In genomic region chr2:160632576-160632975, GRCh38 we compare ENCODE assay signal across 18 cellular contexts.
DNase-seq lines count a peak whose midpoint lies in the region; ATAC-seq and TF ChIP-seq lines count a peak whose summit lies in the region.
"Had no signal": no experiment of that assay in that cellular context is flagged by ENCODE, and none has a peak within 500 bp of the region (broad histone marks: within the 10 kb centered on the region; RNA-seq: fewer than 3 reads in every experiment).

No MANE protein-coding gene starts in this region.

- POLR2A ChIA-PET in PC-3 (lab: Charles Lee; ENCODE audit: unreplicated experiment): no interaction called here
- POLR2A ChIA-PET in activated CD4-positive, alpha-beta memory T cell treated with anti-CD3 and anti-CD28 coated beads for 36 hours (lab: Charles Lee): no interaction called here
- POLR2A ChIA-PET in activated CD4-positive, alpha-beta T cell treated with anti-CD3 and anti-CD28 coated beads for 36 hours (lab: Charles Lee): no interaction called here
- POLR2A ChIA-PET in naive thymus-derived CD8-positive, alpha-beta T cell (lab: Charles Lee): no interaction called here

- H3K27me3 Mint-ChIP-seq in activated CD4-positive, alpha-beta memory T cell treated with anti-CD3 and anti-CD28 coated beads for 36 hours: no peaks in the 10 kb centered on the region
- no peaks in the 10 kb centered on the region for H3K27me3 Mint-ChIP-seq in activated CD4-positive, alpha-beta T cell treated with anti-CD3 and anti-CD28 coated beads for 36 hours
- no peaks in the 10 kb centered on the region for H3K27me3 Mint-ChIP-seq in naive thymus-derived CD8-positive, alpha-beta T cell
- H3K27me3 Mint-ChIP-seq: CD4-positive, alpha-beta memory T cell had no signal

- H3K36me3 Mint-ChIP-seq in activated CD4-positive, alpha-beta memory T cell treated with anti-CD3 and anti-CD28 coated beads for 36 hours: no peaks in the 10 kb centered on the region
- H3K36me3 Mint-ChIP-seq in activated CD4-positive, alpha-beta T cell treated with anti-CD3 and anti-CD28 coated beads for 36 hours (ENCODE audit: low read depth): no peaks in the 10 kb centered on the region
- H3K36me3 Mint-ChIP-seq in naive thymus-derived CD8-positive, alpha-beta T cell: peaks cover 0 to 7% (median under 1%) of the 10 kb centered on the region in 3 donors
- H3K36me3 Mint-ChIP-seq: CD4-positive, alpha-beta memory T cell; IgD-negative memory B cell had no signal

- no peaks in the 10 kb centered on the region for H3K27me3 ChIP-seq in BLaER1 treated with 17β-estradiol and CSF1 and Interleukin-3, amounts not matched to agents 10 nM and 100 nM
- H3K27me3 ChIP-seq in PC-3 (ENCODE audit: low read length): no peaks in the 10 kb centered on the region

- no peak overlapping the region for H3K9ac ChIP-seq in BLaER1 treated with 17β-estradiol and CSF1 and Interleukin-3, amounts not matched to agents 10 nM and 100 nM
- H3K9ac ChIP-seq in PC-3 (ENCODE audit: low read length): no peak overlapping the region

- DNase-seq in NCI-H526 (lab: John Stamatoyannopoulos, UW) (peak; percentile 85 to 89), PC-3 (no peak)
- no peak for DNase-seq in activated CD4-positive, alpha-beta memory T cell treated with anti-CD3 and anti-CD28 coated beads for 36 hours
- DNase-seq in activated effector memory CD4-positive, alpha-beta T cell treated with Interleukin-2 at 50 U/mL for 16 hours: no peak
- DNase-seq in activated CD4-positive, alpha-beta T cell treated with anti-CD3 and anti-CD28 coated beads for 36 hours: no peak
- no peak for DNase-seq in naive thymus-derived CD8-positive, alpha-beta T cell
- DNase-seq: Caco-2; CD4-positive, alpha-beta memory T cell; DMS 273 treated with DMSO at 0.1 percent for 48 hours; NCI-H1105 treated with DMSO at 0.1 percent for 48 hours; NCI-H1694; NCI-H2081 treated with DMSO at 0.1 percent for 48 hours; NCI-H2171 treated with DMSO at 0.1 percent for 48 hours; Right ventricle myocardium superior had no signal

- no peak for TF ChIP-seq CTCF in PC-3 (conservative IDR thresholded peaks at IDR 0.05; ENCODE audit: low read depth, low read length)

- H3K4me2 ChIP-seq in BLaER1 treated with 17β-estradiol and CSF1 and Interleukin-3, amounts not matched to agents 10 nM and 100 nM: peak overlapping the region; percentile 38 to 79 (median 59)
- H3K4me2 ChIP-seq in PC-3 (ENCODE audit: low read length): no peak overlapping the region

- H3K4me3 Mint-ChIP-seq in activated CD4-positive, alpha-beta memory T cell treated with anti-CD3 and anti-CD28 coated beads for 36 hours: no peak overlapping the region
- H3K4me3 Mint-ChIP-seq in activated CD4-positive, alpha-beta T cell treated with anti-CD3 and anti-CD28 coated beads for 36 hours: no peak overlapping the region
- no peak overlapping the region for H3K4me3 Mint-ChIP-seq in naive thymus-derived CD8-positive, alpha-beta T cell
- H3K4me3 Mint-ChIP-seq: CD4-positive, alpha-beta memory T cell; IgD-negative memory B cell had no signal

- peak overlapping the region; percentile 13 for H2AFZ ChIP-seq in PC-3 (ENCODE audit: low read length)

- H3F3A ChIP-seq in PC-3 (ENCODE audit: low read length, unreplicated experiment): no peaks in the 10 kb centered on the region

- BruUV-seq in PC-3 (replicated peaks; lab: Mats Ljungman, UMichigan): no TSS peak

- H3K36me3 ChIP-seq in BLaER1 treated with 17β-estradiol and CSF1 and Interleukin-3, amounts not matched to agents 10 nM and 100 nM: no peaks in the 10 kb centered on the region
- H3K36me3 ChIP-seq in PC-3 (ENCODE audit: low read depth, low read length): no peaks in the 10 kb centered on the region
- H3K36me3 ChIP-seq in mesodermal cell (ENCODE audit: control insufficient read depth, insufficient read depth, low read length): no peaks in the 10 kb centered on the region

- no peak overlapping the region for H3K27ac Mint-ChIP-seq in activated CD4-positive, alpha-beta memory T cell treated with anti-CD3 and anti-CD28 coated beads for 36 hours
- H3K27ac Mint-ChIP-seq in activated CD4-positive, alpha-beta T cell treated with anti-CD3 and anti-CD28 coated beads for 36 hours: no peak overlapping the region
- no peak overlapping the region for H3K27ac Mint-ChIP-seq in naive thymus-derived CD8-positive, alpha-beta T cell
- H3K27ac Mint-ChIP-seq: CD4-positive, alpha-beta memory T cell; IgD-negative memory B cell had no signal

- ATAC-seq in PC-3: no peak
- ATAC-seq in activated CD4-positive, alpha-beta T cell treated with anti-CD3 and anti-CD28 coated beads for 36 hours: no peak
- no peak for ATAC-seq in naive thymus-derived CD8-positive, alpha-beta T cell
- ATAC-seq: HCT116 had no signal

- no peaks in the 10 kb centered on the region for H3K4me1 Mint-ChIP-seq in activated CD4-positive, alpha-beta memory T cell treated with anti-CD3 and anti-CD28 coated beads for 36 hours (ENCODE audit: low read depth)
- peaks cover 11% of the 10 kb centered on the region for H3K4me1 Mint-ChIP-seq in activated CD4-positive, alpha-beta T cell treated with anti-CD3 and anti-CD28 coated beads for 36 hours
- peaks cover 0 to 7% (median 5%) of the 10 kb centered on the region in 4 donors for H3K4me1 Mint-ChIP-seq in naive thymus-derived CD8-positive, alpha-beta T cell

- no peaks in the 10 kb centered on the region for H3K9me2 ChIP-seq in PC-3 (replicated peaks; ENCODE audit: low read length)

- H3K4me1 ChIP-seq in BLaER1 treated with 17β-estradiol and CSF1 and Interleukin-3, amounts not matched to agents 10 nM and 100 nM: peaks cover 10 to 26% (median 17%) of the 10 kb centered on the region in 10 experiments
- H3K4me1 ChIP-seq in PC-3 (ENCODE audit: insufficient read depth, low read length) (no peaks in the 10 kb centered on the region), mesodermal cell (ENCODE audit: control insufficient read depth, insufficient read depth, low read length, poor library complexity, severe bottlenecking) (peaks cover 14% of the 10 kb centered on the region)

- H3K27ac ChIP-seq in BLaER1 treated with 17β-estradiol and CSF1 and Interleukin-3, amounts not matched to agents 10 nM and 100 nM: no peak overlapping the region
- H3K27ac ChIP-seq in PC-3 (ENCODE audit: low read length) (no peak overlapping the region), mesodermal cell (ENCODE audit: low read depth, low read length, severe bottlenecking) (peak overlapping the region; percentile 20)

- H3K9me3 ChIP-seq in BLaER1 treated with 17β-estradiol and CSF1 and Interleukin-3, amounts not matched to agents 10 nM and 100 nM (replicated peaks in 1 of 11): peaks cover 0 to 20% (median 9%) of the 10 kb centered on the region in 11 experiments; a peak in 14 of 22 replicates
- no peaks in the 10 kb centered on the region for H3K9me3 ChIP-seq in PC-3 (ENCODE audit: low read length)
- H3K9me3 ChIP-seq in mesodermal cell (ENCODE audit: control insufficient read depth, low read length): no peaks in the 10 kb centered on the region
- H3K9me3 ChIP-seq: Caco-2 had no signal

- H3K4me3 ChIP-seq in BLaER1 treated with 17β-estradiol and CSF1 and Interleukin-3, amounts not matched to agents 10 nM and 100 nM: 0 out of 20 replicates have a peak overlapping the region, but pooled peaks of 1 of the 10 experiments have one; percentile 5
- no peak overlapping the region for H3K4me3 ChIP-seq in PC-3 (ENCODE audit: low read length)
- H3K4me3 ChIP-seq in mesodermal cell (ENCODE audit: extremely low read depth, insufficient read depth, low read length, poor library complexity, severe bottlenecking): no peak overlapping the region

- peaks cover 6% of the 10 kb centered on the region for H3K9me3 Mint-ChIP-seq in activated CD4-positive, alpha-beta memory T cell treated with anti-CD3 and anti-CD28 coated beads for 36 hours
- peaks cover 6% of the 10 kb centered on the region for H3K9me3 Mint-ChIP-seq in activated CD4-positive, alpha-beta T cell treated with anti-CD3 and anti-CD28 coated beads for 36 hours (ENCODE audit: low read depth)
- H3K9me3 Mint-ChIP-seq in naive thymus-derived CD8-positive, alpha-beta T cell: peaks cover 0 to 13% (median 5%) of the 10 kb centered on the region in 9 donors

- 84 to 89% methylated on average over 2 of the region's 3 CpGs for WGBS in mesodermal cell (ENCODE audit: insufficient coverage in 2 of 2), 2 experiments

- CTCF ChIA-PET in PC-3 (lab: Charles Lee): no interaction called here
- CTCF ChIA-PET in activated CD4-positive, alpha-beta memory T cell treated with anti-CD3 and anti-CD28 coated beads for 36 hours (lab: Charles Lee): no interaction called here
- CTCF ChIA-PET in activated CD4-positive, alpha-beta T cell treated with anti-CD3 and anti-CD28 coated beads for 36 hours (lab: Charles Lee): interaction anchor here (0.6 kb wide), 1 partner anchor 362 kb away, joined by 3 read pairs; no protein-coding TSS in a partner anchor

- H3K79me2 ChIP-seq in PC-3 (ENCODE audit: low read length): no peaks in the 10 kb centered on the region

- intact Hi-C loops in PC-3 (cut with micrococcal nuclease): no loop called here
- intact Hi-C loops in activated CD4-positive, alpha-beta memory T cell treated with anti-CD3 and anti-CD28 coated beads for 36 hours (cut with micrococcal nuclease): no loop called here
- intact Hi-C loops in activated CD4-positive, alpha-beta T cell treated with anti-CD3 and anti-CD28 coated beads for 36 hours (cut with DNase I, micrococcal nuclease): no loop called here

- no peaks in the 10 kb centered on the region for H4K20me1 ChIP-seq in BLaER1 treated with 17β-estradiol and CSF1 and Interleukin-3, amounts not matched to agents 10 nM and 100 nM
- no peaks in the 10 kb centered on the region for H4K20me1 ChIP-seq in PC-3 (ENCODE audit: low read length)

Comparison
In these comparisons a context has a peak if more than half of its experiments do, and no peak if none do; other contexts are left out.
1. DNase-seq: peak in NCI-H526 (2 of 2); none in PC-3 (single experiment), activated CD4-positive, alpha-beta memory T cell treated with anti-CD3 and anti-CD28 coated beads for 36 hours (single experiment), activated effector memory CD4-positive, alpha-beta T cell treated with Interleukin-2 at 50 U/mL for 16 hours (single experiment), activated CD4-positive, alpha-beta T cell treated with anti-CD3 and anti-CD28 coated beads for 36 hours (single experiment) and naive thymus-derived CD8-positive, alpha-beta T cell (0 of 10).